8 cellular contexts compared by ENCODE assay signal in the genomic region with DNA sequence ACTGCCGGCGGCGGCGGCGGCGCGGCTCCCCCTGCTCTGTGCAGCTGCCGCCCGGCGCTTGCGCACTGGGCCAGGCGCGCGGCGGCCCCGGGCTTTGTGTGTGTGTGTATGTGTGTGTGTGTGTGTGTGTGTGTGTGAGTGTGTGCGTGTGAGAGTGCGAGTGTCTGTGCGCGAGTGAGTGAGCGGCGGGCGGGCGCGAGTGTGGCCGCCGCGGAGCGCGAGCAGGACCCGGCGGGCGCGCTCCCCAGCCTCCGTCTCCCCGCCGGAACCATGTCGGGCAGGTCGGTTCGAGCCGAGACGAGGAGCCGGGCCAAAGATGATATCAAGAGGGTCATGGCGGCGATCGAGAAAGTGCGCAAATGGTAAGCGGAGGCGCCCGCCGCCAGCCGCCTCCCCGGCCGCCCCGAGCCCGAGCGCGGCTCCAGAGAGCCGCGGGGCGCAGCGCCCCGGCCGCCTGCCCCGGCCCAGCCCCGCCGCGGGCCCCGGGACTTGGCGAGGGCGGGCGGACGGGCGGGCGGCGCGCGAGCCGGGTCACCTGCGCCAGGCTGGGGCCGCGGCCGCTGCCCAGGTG. TPM values are rescaled to one million over a fixed set of nuclear protein-coding genes. Genes with fewer than 3 reads are reported as not detected.
A peak's percentile ranks its signal among the peaks of the same experiment; 100 is the strongest.
DNase-seq lines count a peak whose midpoint lies in the region; ATAC-seq, FAIRE-seq and TF ChIP-seq lines count a peak whose summit lies in the region.

TSS of gene BCL7A (plus strand) at position 63 of the 571 bp plus-strand sequence. CDS start at position 271, 208 bp downstream.

- H3K4me3 ChIP-seq in Caco-2 (ENCODE audit: low read depth, low read length), result peak within 1 kb of the TSS; percentile 65
- peak within 1 kb of the TSS; percentile 52 to 77 (median 72) for H3K4me3 ChIP-seq in Peyer's patch
- peak within 1 kb of the TSS; percentile 56 to 73 for H3K4me3 ChIP-seq in gastroesophageal sphincter
- peak within 1 kb of the TSS; percentile 96 for H3K4me3 ChIP-seq in neural progenitor cell
- H3K4me3 ChIP-seq in thoracic aorta, result peak within 1 kb of the TSS; percentile 96

- no TSS peak for BruUV-seq in Caco-2 (replicated peaks; lab: Mats Ljungman, UMichigan)

- CTCF ChIA-PET in Caco-2 (lab: Charles Lee), result no interaction called here

- POLR2A ChIA-PET in Caco-2 (lab: Charles Lee), result no interaction called here

- DNase-seq in Caco-2 (peak; percentile 63 to 72), HTR-8/SVneo (ENCODE audit: insufficient read length, low spot score) (peak; percentile 49), Peyer's patch (peak; percentile 67 to 79 (median 78)), neural progenitor cell (ENCODE audit: low spot score) (peak; percentile 88), thoracic aorta (ENCODE audit: low spot score) (no peak)
- peak; percentile 61 for DNase-seq in activated naive CD4-positive, alpha-beta T cell treated with Interleukin-2 at 50 U/mL for 16 hours

- H3K27ac ChIP-seq in Peyer's patch (peak within 1 kb of the TSS; percentile 27 to 79 (median 68)), gastroesophageal sphincter (peak within 1 kb of the TSS; percentile 21 to 87 (median 79)), neural progenitor cell (no peak within 1 kb of the TSS), thoracic aorta (peak within 1 kb of the TSS; percentile 93 to 97)

- H3K36me3 Mint-ChIP-seq in Caco-2 (ENCODE audit: insufficient read depth, unreplicated experiment), result no peaks in the 10 kb centered on the region
- peaks cover 8% of the 10 kb centered on the region for H3K36me3 Mint-ChIP-seq in neural progenitor cell

- H3K27ac Mint-ChIP-seq in Caco-2 (ENCODE audit: unreplicated experiment) (peak within 1 kb of the TSS; percentile 72), neural progenitor cell (peak within 1 kb of the TSS; percentile 87)

- ATAC-seq in gastroesophageal sphincter (peak; percentile 85), thoracic aorta (ENCODE audit: insufficient number of reproducible peaks, low FRiP score, low read depth) (peak; percentile 37), HG02852 (IDR thresholded peaks at IDR 0.05; ENCODE audit: unreplicated experiment) (no peak)

- H3K9me3 Mint-ChIP-seq in Caco-2 (ENCODE audit: unreplicated experiment), result peaks cover 15% of the 10 kb centered on the region
- peaks cover 30% of the 10 kb centered on the region for H3K9me3 Mint-ChIP-seq in neural progenitor cell

- WGBS in gastroesophageal sphincter (ENCODE audit: low coverage in 1 of 2), 2 donors, result no CpG with 5 or more reads among the region's 83 CpGs

- FAIRE-seq in HTR-8/SVneo (lab: Jason Lieb, UNC), result no peak

- no peak for TF ChIP-seq CTCF in Caco-2 (IDR thresholded peaks at IDR 0.05; ENCODE audit: insufficient read depth in 1 of 2, low read depth in 1 of 2, low read length in 1 of 2, severe bottlenecking in 1 of 2, unreplicated experiment in 1 of 2)
- TF ChIP-seq CTCF in Peyer's patch (IDR thresholded peaks at IDR 0.05), result no peak
- no peak for TF ChIP-seq CTCF in gastroesophageal sphincter (IDR thresholded peaks at IDR 0.05)
- no peak for TF ChIP-seq CTCF in neural progenitor cell (IDR thresholded peaks at IDR 0.05)
- TF ChIP-seq CTCF in thoracic aorta (IDR thresholded peaks at IDR 0.05), result no peak

- H3K9ac ChIP-seq in neural progenitor cell, result peak within 1 kb of the TSS; percentile 72

- intact Hi-C loops in Caco-2 (cut with micrococcal nuclease; ENCODE audit: unreplicated experiment), result loop anchor here (2.0 kb wide), 1 partner anchor 19 kb away; no protein-coding TSS in a partner anchor

- TF ChIP-seq EP300 in gastroesophageal sphincter (IDR thresholded peaks at IDR 0.05), result no peak

- peaks cover 39% of the 10 kb centered on the region for H4K20me1 ChIP-seq in neural progenitor cell (ENCODE audit: low read depth)

- H3F3A ChIP-seq in neural progenitor cell (ENCODE audit: low read depth), result peaks cover 10% of the 10 kb centered on the region

- peaks cover 57% of the 10 kb centered on the region for H3K79me2 ChIP-seq in neural progenitor cell (ENCODE audit: low read depth)

- peak within 1 kb of the TSS; percentile 100 for H3K4me2 ChIP-seq in neural progenitor cell

- no peaks in the 10 kb centered on the region for H3K4me1 Mint-ChIP-seq in Caco-2 (ENCODE audit: low read depth, unreplicated experiment)
- peaks cover 15% of the 10 kb centered on the region for H3K4me1 Mint-ChIP-seq in neural progenitor cell

- H3K27me3 ChIP-seq in Caco-2 (replicated peaks; ENCODE audit: control insufficient read depth, insufficient read depth, low read length) (no peaks in the 10 kb centered on the region), Peyer's patch (no peaks in the 10 kb centered on the region), gastroesophageal sphincter (no peaks in the 10 kb centered on the region), neural progenitor cell (peaks cover 16% of the 10 kb centered on the region), thoracic aorta (replicated peaks; ENCODE audit: insufficient read depth) (no peaks in the 10 kb centered on the region)

- H2AFZ ChIP-seq in neural progenitor cell (replicated peaks), result peak within 1 kb of the TSS; percentile 75

- H3K9me3 ChIP-seq in Caco-2 (peaks cover 13% of the 10 kb centered on the region; the same call in 1 of the 2 replicates), Peyer's patch (no peaks in the 10 kb centered on the region), gastroesophageal sphincter (no peaks in the 10 kb centered on the region), neural progenitor cell (ENCODE audit: low read depth) (no peaks in the 10 kb centered on the region), thoracic aorta (peaks cover 5% of the 10 kb centered on the region)

- H3K36me3 ChIP-seq in Caco-2 (ENCODE audit: control insufficient read depth, insufficient read depth, low read length) (no peaks in the 10 kb centered on the region), Peyer's patch (no peaks in the 10 kb centered on the region), gastroesophageal sphincter (no peaks in the 10 kb centered on the region), neural progenitor cell (no peaks in the 10 kb centered on the region), thoracic aorta (no peaks in the 10 kb centered on the region)

- H3K4me3 Mint-ChIP-seq in Caco-2 (ENCODE audit: unreplicated experiment), result peak within 1 kb of the TSS; percentile 86
- H3K4me3 Mint-ChIP-seq in neural progenitor cell, result peak within 1 kb of the TSS; percentile 97

- TF ChIP-seq POLR2A in Peyer's patch (IDR thresholded peaks at IDR 0.05), result no peak
- TF ChIP-seq POLR2A in gastroesophageal sphincter (IDR thresholded peaks at IDR 0.05), result no peak

- no peaks in the 10 kb centered on the region for H3K27me3 Mint-ChIP-seq in Caco-2 (ENCODE audit: insufficient read depth, unreplicated experiment)
- H3K27me3 Mint-ChIP-seq in neural progenitor cell (ENCODE audit: insufficient read depth, low read depth), result peaks cover 19% of the 10 kb centered on the region

- peaks cover 10% of the 10 kb centered on the region for H3K4me1 ChIP-seq in Caco-2
- peaks cover 0 to 24% (median 2%) of the 10 kb centered on the region in 4 donors for H3K4me1 ChIP-seq in Peyer's patch
- peaks cover 0 to 34% (median 15%) of the 10 kb centered on the region in 3 donors for H3K4me1 ChIP-seq in gastroesophageal sphincter
- peaks cover 17% of the 10 kb centered on the region for H3K4me1 ChIP-seq in neural progenitor cell
- peaks cover 11 to 20% of the 10 kb centered on the region in 2 donors for H3K4me1 ChIP-seq in thoracic aorta (ENCODE audit: control insufficient read depth in 1 of 2, low read depth in 2 of 2)

RNA-seq across cellular contexts. Expression of gene BCL7A, which starts in this region (rescaled TPM):
- total RNA-seq in Caco-2 (2022) (13.0 and 15.5 TPM in 2 replicates), Peyer's patch (10 to 100 TPM in 1 of 4 donors, 1 to 10 TPM in 3; 3.3 to 23.9 (median 4.4) TPM), gastroesophageal sphincter (1 to 10 TPM; 4.7 to 8.5 (median 5.6) TPM), neural progenitor cell (ENCODE audit: low replicate concordance) (22.1 and 41.3 TPM in 2 replicates), thoracic aorta (10 to 100 TPM in 1 of 2 donors, 1 to 10 TPM in 1; 9.6 to 12.9 TPM)
